In genomic region chr1:7954683-7955082, GRCh38 we compare ENCODE assay signal across 1 cellular context.
TF ChIP-seq lines count a peak whose summit lies in the region.

No MANE protein-coding gene starts in this region.

TF ChIP-seq in HepG2, 621 proteins besides CTCF, POLR2A, EP300 and RAD21:
- TF ChIP-seq SNRNP70 (IDR thresholded peaks at IDR 0.05; ENCODE audit: low read depth, low read length) (no peak), ZNF713 (CRISPR knock-in tag; IDR thresholded peaks at IDR 0.05) (no peak), CBFB (CRISPR knock-in tag; IDR thresholded peaks at IDR 0.05) (no peak), ZFP1 (CRISPR knock-in tag; IDR thresholded peaks at IDR 0.05) (no peak), HMG20A (CRISPR knock-in tag; IDR thresholded peaks at IDR 0.05; ENCODE audit: borderline replicate concordance) (no peak), RFX3 (CRISPR knock-in tag; IDR thresholded peaks at IDR 0.05) (no peak), ZNF34 (CRISPR knock-in tag; IDR thresholded peaks at IDR 0.05; ENCODE audit: borderline replicate concordance) (no peak)
- TF ChIP-seq, protein P1, sequence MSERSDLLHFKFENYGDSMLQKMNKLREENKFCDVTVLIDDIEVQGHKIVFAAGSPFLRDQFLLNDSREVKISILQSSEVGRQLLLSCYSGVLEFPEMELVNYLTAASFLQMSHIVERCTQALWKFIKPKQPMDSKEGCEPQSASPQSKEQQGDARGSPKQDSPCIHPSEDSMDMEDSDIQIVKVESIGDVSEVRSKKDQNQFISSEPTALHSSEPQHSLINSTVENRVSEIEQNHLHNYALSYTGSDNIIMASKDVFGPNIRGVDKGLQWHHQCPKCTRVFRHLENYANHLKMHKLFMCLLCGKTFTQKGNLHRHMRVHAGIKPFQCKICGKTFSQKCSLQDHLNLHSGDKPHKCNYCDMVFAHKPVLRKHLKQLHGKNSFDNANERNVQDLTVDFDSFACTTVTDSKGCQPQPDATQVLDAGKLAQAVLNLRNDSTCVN (CRISPR knock-in tag; IDR thresholded peaks at IDR 0.05; ENCODE audit: borderline replicate concordance): no peak
- TF ChIP-seq, protein P2, sequence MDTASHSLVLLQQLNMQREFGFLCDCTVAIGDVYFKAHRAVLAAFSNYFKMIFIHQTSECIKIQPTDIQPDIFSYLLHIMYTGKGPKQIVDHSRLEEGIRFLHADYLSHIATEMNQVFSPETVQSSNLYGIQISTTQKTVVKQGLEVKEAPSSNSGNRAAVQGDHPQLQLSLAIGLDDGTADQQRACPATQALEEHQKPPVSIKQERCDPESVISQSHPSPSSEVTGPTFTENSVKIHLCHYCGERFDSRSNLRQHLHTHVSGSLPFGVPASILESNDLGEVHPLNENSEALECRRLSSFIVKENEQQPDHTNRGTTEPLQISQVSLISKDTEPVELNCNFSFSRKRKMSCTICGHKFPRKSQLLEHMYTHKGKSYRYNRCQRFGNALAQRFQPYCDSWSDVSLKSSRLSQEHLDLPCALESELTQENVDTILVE (CRISPR knock-in tag; IDR thresholded peaks at IDR 0.05): no peak
